ENCODE assay signal across 37 cellular contexts in the genomic region with DNA sequence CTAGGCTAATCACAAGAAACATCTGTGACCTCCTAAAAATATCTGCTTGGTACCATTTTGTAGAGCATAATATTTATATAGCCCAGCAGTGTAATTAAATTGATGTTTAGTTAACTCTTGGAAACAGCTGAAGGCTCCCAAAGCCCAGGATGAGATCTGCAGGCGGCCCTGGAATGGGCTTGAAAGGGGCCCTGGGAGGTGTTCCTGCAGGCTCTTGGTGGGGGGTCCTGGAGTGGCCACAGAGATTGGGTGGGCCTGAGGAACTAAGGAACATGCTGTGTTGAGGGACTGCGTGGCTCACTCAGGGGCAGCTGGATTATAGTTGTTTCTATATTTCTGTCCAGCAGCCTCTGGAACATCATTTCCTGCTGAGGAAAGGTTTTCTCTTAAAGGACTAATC. TPM values are rescaled to one million over a fixed set of nuclear protein-coding genes. Genes with fewer than 3 reads are reported as not detected.
"Had no signal": no experiment of that assay in that cellular context is flagged by ENCODE, and none has a peak within 500 bp of the region (broad histone marks: within the 10 kb centered on the region; RNA-seq: fewer than 3 reads in every experiment).

No MANE protein-coding gene starts in this region.

- DNase-seq: central memory CD4-positive, alpha-beta T cell; effector CD8-positive, alpha-beta T cell; endodermal cell; foreskin melanocyte; glutamatergic neuron; heart right ventricle; hippocampal formation; islet precursor cell; kidney glomerular epithelial cell; left colon; left ventricle myocardium superior; naive thymus-derived CD8-positive, alpha-beta T cell; psoas muscle; right cardiac atrium; spleen; stimulated activated CD4-positive, alpha-beta T cell treated with anti-CD3 and anti-CD28 coated beads, Interleukin-4, amount 100 ng/mL, for 4 hours; stimulated activated naive CD8-positive, alpha-beta T cell treated with anti-CD3 and anti-CD28 coated beads, Interleukin-15, Interleukin-2, amounts not matched to agents 100 U/mL and 50 U/mL, for 24 hours; upper lobe of right lung; uterus had no signal

- H3K9me3 Mint-ChIP-seq: dendritic cell treated with granulocyte-macrophage colony-stimulating factor and Interleukin-4, amounts not matched to agents 40 ng/mL and 50 ng/mL, for 4 days; endodermal cell; naive thymus-derived CD8-positive, alpha-beta T cell; stimulated activated memory B cell treated with anti-CD40 and anti-IgM and Interleukin-4, amounts not matched to agents 10 μg/mL and 1 μg/mL and 100 μg/mL, for 72 hours had no signal

- H3K27ac Mint-ChIP-seq: dendritic cell treated with granulocyte-macrophage colony-stimulating factor and Interleukin-4, amounts not matched to agents 40 ng/mL and 50 ng/mL, for 4 days; endodermal cell; memory B cell; stimulated activated memory B cell treated with anti-CD40 and anti-IgM and Interleukin-4, amounts not matched to agents 10 μg/mL and 1 μg/mL and 100 μg/mL, for 72 hours had no signal

- H3K36me3 ChIP-seq: esophagus muscularis mucosa, heart right ventricle, spleen, thoracic aorta, tibial nerve, upper lobe of right lung, uterus had no signal

- H3K9me3 ChIP-seq: psoas muscle, spleen, thoracic aorta, upper lobe of right lung, uterus had no signal

- H3K27me3 Mint-ChIP-seq: stimulated activated memory B cell treated with anti-CD40 and anti-IgM and Interleukin-4, amounts not matched to agents 10 μg/mL and 1 μg/mL and 100 μg/mL, for 72 hours had no signal

- H3K4me1 Mint-ChIP-seq: endodermal cell; memory B cell; stimulated activated memory B cell treated with anti-CD40 and anti-IgM and Interleukin-4, amounts not matched to agents 10 μg/mL and 1 μg/mL and 100 μg/mL, for 72 hours had no signal

- H2AFZ ChIP-seq: parathyroid adenoma had no signal

- H3K36me3 Mint-ChIP-seq: memory B cell; naive thymus-derived CD8-positive, alpha-beta T cell; stimulated activated memory B cell treated with anti-CD40 and anti-IgM and Interleukin-4, amounts not matched to agents 10 μg/mL and 1 μg/mL and 100 μg/mL, for 72 hours had no signal

- H3K4me1 ChIP-seq: heart right ventricle, parathyroid adenoma, psoas muscle, spleen, tibial nerve, upper lobe of right lung, uterus had no signal

- H3K27me3 ChIP-seq: esophagus muscularis mucosa, heart right ventricle, spleen, tibial nerve, upper lobe of right lung, uterus had no signal

- ATAC-seq: heart right ventricle; left colon; left ventricle myocardium superior; naive thymus-derived CD8-positive, alpha-beta T cell; psoas muscle; right cardiac atrium; stimulated activated memory B cell treated with anti-CD40 and anti-IgM and Interleukin-4, amounts not matched to agents 10 μg/mL and 1 μg/mL and 100 μg/mL, for 72 hours; stimulated activated naive CD8-positive, alpha-beta T cell treated with anti-CD3 and anti-CD28 coated beads, Interleukin-15, Interleukin-2, amounts not matched to agents 100 U/mL and 50 U/mL, for 24 hours; upper lobe of right lung had no signal

- H3K4me3 Mint-ChIP-seq: dendritic cell treated with granulocyte-macrophage colony-stimulating factor and Interleukin-4, amounts not matched to agents 40 ng/mL and 50 ng/mL, for 4 days; endodermal cell; memory B cell; naive thymus-derived CD8-positive, alpha-beta T cell; stimulated activated memory B cell treated with anti-CD40 and anti-IgM and Interleukin-4, amounts not matched to agents 10 μg/mL and 1 μg/mL and 100 μg/mL, for 72 hours had no signal

- H3K9ac ChIP-seq: parathyroid adenoma had no signal

- H3K27ac ChIP-seq: esophagus muscularis mucosa, heart right ventricle, parathyroid adenoma, psoas muscle, skin epidermis, spleen, thoracic aorta, tibial nerve, upper lobe of right lung, uterus had no signal

- H3K4me3 ChIP-seq: esophagus muscularis mucosa, heart right ventricle, lung, psoas muscle, skin epidermis, spleen, thoracic aorta, tibial nerve, upper lobe of right lung, uterus had no signal

RNA-seq across cellular contexts. Expression of a gene that starts 9.2 kb away (rescaled TPM):
- total RNA-seq: cerebellum; endodermal cell; endothelial cell of umbilical vein; epithelial cell of proximal tubule; esophagus muscularis mucosa; fibroblast of lung; left colon; left ventricle myocardium superior; lung; mononuclear cell; myocyte; naive thymus-derived CD8-positive, alpha-beta T cell; osteoblast; psoas muscle; renal cortical epithelial cell; right cardiac atrium; spleen; thoracic aorta; tibial nerve; upper lobe of right lung; uterus had no signal
- polyA plus RNA-seq: endothelial cell of umbilical vein; fibroblast of lung; heart right ventricle; lung; naive thymus-derived CD8-positive, alpha-beta T cell; neural cell; psoas muscle; right cardiac atrium; spleen had no signal
